In genomic region chr6:34298941-34299340, GRCh38 we compare ENCODE assay signal across 1 cellular context.
TF ChIP-seq lines count a peak whose summit lies in the region.

No MANE protein-coding gene starts in this region.

TF ChIP-seq in HEK293, 187 proteins besides CTCF, POLR2A, EP300 and RAD21 (continued from another document):
- TF ChIP-seq ZBTB1 (tag by site-specific recombination; IDR thresholded peaks at IDR 0.05) (no peak), PRDM4 (tag by site-specific recombination; IDR thresholded peaks at IDR 0.05) (no peak)
